ENCODE assay signal across 9 cellular contexts in genomic region chr14:58752782-58753181, GRCh38.
DNase-seq lines count a peak whose midpoint lies in the region; TF ChIP-seq lines count a peak whose summit lies in the region.
"Had no signal": no experiment of that assay in that cellular context is flagged by ENCODE, and none has a peak within 500 bp of the region (broad histone marks: within the 10 kb centered on the region; RNA-seq: fewer than 3 reads in every experiment).

No MANE protein-coding gene starts in this region.

- H3K4me3 ChIP-seq in breast epithelium (peak overlapping the region in 1 of 3 donors; percentile 36), skin epidermis (no peak overlapping the region)

- no peaks in the 10 kb centered on the region for H3K36me3 ChIP-seq in breast epithelium

- peak overlapping the region; percentile 72 for H3K27ac ChIP-seq in breast epithelium
- peak overlapping the region in 14 of 21 experiments; percentile 14 to 73 (median 45) for H3K27ac ChIP-seq in skin epidermis

- peaks cover 0 to 10% of the 10 kb centered on the region in 2 donors for H3K4me1 ChIP-seq in breast epithelium

- no peak for TF ChIP-seq POLR2A in breast epithelium (IDR thresholded peaks at IDR 0.05)

- no peaks in the 10 kb centered on the region for H3K9me3 ChIP-seq in breast epithelium

- intact Hi-C loops in breast epithelium (cut with DNase I; ENCODE audit: low total_unique reads) = no loop called here

- peak; percentile 70 for DNase-seq in LoVo (ENCODE audit: low spot score)
- DNase-seq in breast epithelium (ENCODE audit: low spot score in 2 of 2) = peak; percentile 73 to 81
- peak; percentile 69 for DNase-seq in kidney tubule cell (ENCODE audit: low spot score)
- DNase-seq in NCI-H2081 (lab: John Stamatoyannopoulos, UW) = no peak
- no peak for DNase-seq in activated gamma-delta T cell treated with Interleukin-2 at 50 U/mL for 16 hours
- no peak for DNase-seq in NCI-H187 (lab: John Stamatoyannopoulos, UW)
- DNase-seq in EL = no peak
- DNase-seq: stimulated activated CD4-positive, alpha-beta T cell treated with anti-CD3 and anti-CD28 coated beads, Interleukin-12 subunit alpha, Interleukin-12 subunit beta, amount 100 ng/mL, for 4 hours had no signal

- no peaks in the 10 kb centered on the region for H3K27me3 ChIP-seq in breast epithelium

- no peak for TF ChIP-seq CTCF in breast epithelium (IDR thresholded peaks at IDR 0.05)

Comparison
In these comparisons a context has a peak if more than half of its experiments do, and no peak if none do; other contexts are left out.
1. DNase-seq: peak in LoVo (single experiment), breast epithelium (2 of 2) and kidney tubule cell (single experiment); none in NCI-H2081 (0 of 2), activated gamma-delta T cell treated with Interleukin-2 at 50 U/mL for 16 hours (single experiment), NCI-H187 (0 of 2) and EL (single experiment).